Comparison of ENCODE assay signal across 15 cellular contexts in the genomic region with DNA sequence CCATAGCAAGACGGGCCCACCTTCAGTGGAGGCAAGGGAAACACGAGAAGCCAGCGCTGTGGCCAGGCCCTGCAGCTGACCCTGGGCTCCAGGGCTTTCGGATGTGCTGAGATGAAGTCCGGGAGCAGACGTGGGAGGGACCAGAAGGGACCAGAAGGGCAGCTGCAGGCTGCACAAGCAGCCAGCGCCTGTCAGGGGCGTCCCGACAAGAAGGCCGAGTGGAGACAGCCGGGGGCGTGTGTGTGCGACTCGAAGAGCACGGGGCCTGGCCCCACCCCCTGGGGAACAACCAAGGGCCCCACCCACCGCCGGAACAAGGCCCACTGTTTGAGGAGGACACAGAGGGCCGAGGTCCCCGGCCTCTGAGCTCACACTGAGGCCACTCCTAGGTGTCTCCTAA. TPM values are rescaled to one million over a fixed set of nuclear protein-coding genes. Genes with fewer than 3 reads are reported as not detected.
DNase-seq lines count a peak whose midpoint lies in the region; ATAC-seq and TF ChIP-seq lines count a peak whose summit lies in the region.
"Had no signal": no experiment of that assay in that cellular context is flagged by ENCODE, and none has a peak within 500 bp of the region (broad histone marks: within the 10 kb centered on the region; RNA-seq: fewer than 3 reads in every experiment).

No MANE protein-coding gene starts in this region.

- H3K4me1 Mint-ChIP-seq in T-helper 17 cell (peaks cover 9% of the 10 kb centered on the region), nephron (peaks cover 12% of the 10 kb centered on the region)
- H3K4me1 Mint-ChIP-seq: GM23338 had no signal

- peak overlapping the region; percentile 84 for H3K27ac Mint-ChIP-seq in T-helper 17 cell
- peak overlapping the region; percentile 35 to 78 (median 78) for H3K27ac Mint-ChIP-seq in nephron
- H3K27ac Mint-ChIP-seq: GM23338 had no signal

- BruUV-seq in Panc1 (replicated peaks; lab: Mats Ljungman, UMichigan), result TSS peak; percentile 55

- intact Hi-C loops in Panc1 (cut with micrococcal nuclease; ENCODE audit: unreplicated experiment) (no loop called here), right cardiac atrium (cut with DNase I) (no loop called here)

- no peak for TF ChIP-seq CTCF in Panc1 (IDR thresholded peaks at IDR 0.05)
- TF ChIP-seq CTCF in nephron (IDR thresholded peaks at IDR 0.05; ENCODE audit: unreplicated experiment in 3 of 3), result no peak

- POLR2A ChIA-PET in Panc1 (lab: Charles Lee), result no interaction called here

- H3K4me1 ChIP-seq in Panc1 (ENCODE audit: control insufficient read depth, insufficient read depth, low read length), result peaks cover 10% of the 10 kb centered on the region
- H3K4me1 ChIP-seq in right cardiac atrium (ENCODE audit: control insufficient read depth, insufficient read depth, low read length), result no peaks in the 10 kb centered on the region
- H3K4me1 ChIP-seq: BE2C, SJSA1 had no signal

- H3K27me3 Mint-ChIP-seq in T-helper 17 cell (no peaks in the 10 kb centered on the region), nephron (ENCODE audit: low read depth) (peaks cover 3% of the 10 kb centered on the region)
- H3K27me3 Mint-ChIP-seq: CD4-positive, alpha-beta memory T cell had no signal

- H3K4me3 Mint-ChIP-seq in T-helper 17 cell, result no peak overlapping the region
- H3K4me3 Mint-ChIP-seq in nephron, result no peak overlapping the region
- H3K4me3 Mint-ChIP-seq: CD4-positive, alpha-beta memory T cell; GM23338 had no signal

- no peak overlapping the region for H3K4me3 ChIP-seq in Panc1 (ENCODE audit: low read depth in 2 of 2, low read length in 2 of 2)
- H3K4me3 ChIP-seq in right cardiac atrium (ENCODE audit: low read length), result no peak overlapping the region
- H3K4me3 ChIP-seq: GM23338, SJSA1 had no signal

- no peaks in the 10 kb centered on the region for H3K9me3 Mint-ChIP-seq in nephron
- H3K9me3 Mint-ChIP-seq: GM23338 had no signal

- DNase-seq in Panc1 (ENCODE audit: low read depth, low spot score) (no peak), T-helper 17 cell (no peak), right cardiac atrium (peak; percentile 66 to 85 (median 85)), NCI-H2227 (lab: John Stamatoyannopoulos, UW; ENCODE audit: unreplicated experiment) (no peak), NCI-H345 treated with DMSO at 0.1 percent for 48 hours (lab: John Stamatoyannopoulos, UW; ENCODE audit: unreplicated experiment) (no peak)
- DNase-seq: BE2C; CD4-positive, alpha-beta memory T cell; DMS79 treated with DMSO at 0.1 percent for 48 hours; GDM1; NCI-H1694; NCI-H510A had no signal

- peaks cover 6% of the 10 kb centered on the region for H3K36me3 Mint-ChIP-seq in T-helper 17 cell (ENCODE audit: low read depth)
- H3K36me3 Mint-ChIP-seq in nephron (ENCODE audit: low read depth), result peaks cover 17% of the 10 kb centered on the region

- CTCF ChIA-PET in Panc1 (lab: Charles Lee), result no interaction called here

- H3K27me3 ChIP-seq in Panc1 (ENCODE audit: control insufficient read depth, insufficient read depth, low read length), result no peaks in the 10 kb centered on the region
- no peaks in the 10 kb centered on the region for H3K27me3 ChIP-seq in right cardiac atrium (ENCODE audit: control insufficient read depth, insufficient read depth)
- H3K27me3 ChIP-seq: BE2C, SJSA1 had no signal

- 50% methylated on average over 19 of the region's 19 CpGs for WGBS in right cardiac atrium

- H3K9me3 ChIP-seq in Panc1 (ENCODE audit: control insufficient read depth, insufficient read depth, low read depth, low read length) (no peaks in the 10 kb centered on the region), T-helper 17 cell (ENCODE audit: control insufficient read depth, low read length, poor library complexity, severe bottlenecking) (no peaks in the 10 kb centered on the region), right cardiac atrium (ENCODE audit: control insufficient read depth, low read length) (no peaks in the 10 kb centered on the region)
- H3K9me3 ChIP-seq: BE2C had no signal

- peak overlapping the region; percentile 81 for H3K27ac ChIP-seq in Panc1 (ENCODE audit: low read length)
- no peak overlapping the region for H3K27ac ChIP-seq in right cardiac atrium (ENCODE audit: low read length)
- H3K27ac ChIP-seq: SJSA1 had no signal

- H3K36me3 ChIP-seq in Panc1 (ENCODE audit: control insufficient read depth, insufficient read depth, low read length), result peaks cover 5% of the 10 kb centered on the region
- H3K36me3 ChIP-seq: BE2C had no signal

- in situ Hi-C loops in Panc1 (cut with HindIII; ENCODE audit: low pct_unique_long_range_greater_than_20kb, low sequenced_read_pairs), result no loop called here

- peak; percentile 46 for ATAC-seq in Panc1
- ATAC-seq in T-helper 17 cell, result no peak
- ATAC-seq in right cardiac atrium, result peak; percentile 36 to 47
- no peak for ATAC-seq in GM21360 (IDR thresholded peaks at IDR 0.05; ENCODE audit: unreplicated experiment)
- ATAC-seq: GM23338 had no signal

RNA-seq across cellular contexts. Expression of gene SLC12A7, which starts 31.4 kb away (rescaled TPM):
- total RNA-seq in Panc1 (2021; ENCODE audit: unreplicated experiment) (297 TPM), T-helper 17 cell (10 to 100 TPM; 36.6 to 88.0 TPM), right cardiac atrium (10 to 100 TPM; 57.2 to 80.5 (median 65.6) TPM)
- polyA plus RNA-seq in Panc1 (2012; ENCODE audit: insufficient read length), result 468 TPM
- 28.5 TPM for polyA plus RNA-seq in right cardiac atrium

Comparison
In these comparisons a context has a peak if more than half of its experiments do, and no peak if none do; other contexts are left out.
1. ATAC-seq: peak in Panc1 (single experiment) and right cardiac atrium (2 of 2); none in T-helper 17 cell (single experiment) and GM21360 (single experiment).
2. DNase-seq: peak in right cardiac atrium (3 of 3); none in Panc1 (single experiment), T-helper 17 cell (0 of 3), NCI-H2227 (single experiment) and NCI-H345 treated with DMSO at 0.1 percent for 48 hours (single experiment).